In genomic region chrX:25531096-25531495, GRCh38 we compare ENCODE assay signal across 25 cellular contexts.
DNase-seq lines count a peak whose midpoint lies in the region; ATAC-seq and TF ChIP-seq lines count a peak whose summit lies in the region.
"Had no signal": no experiment of that assay in that cellular context is flagged by ENCODE, and none has a peak within 500 bp of the region (broad histone marks: within the 10 kb centered on the region; RNA-seq: fewer than 3 reads in every experiment).

No MANE protein-coding gene starts in this region.

- no peak for ATAC-seq in IMR-90 (ENCODE audit: low read depth)
- no peak for ATAC-seq in GM19452 (IDR thresholded peaks at IDR 0.05; ENCODE audit: unreplicated experiment)
- no peak for ATAC-seq in GM18511 (IDR thresholded peaks at IDR 0.05; ENCODE audit: unreplicated experiment)
- ATAC-seq: gastrocnemius medialis, HCT116, left lung had no signal

- TF ChIP-seq POLR2A in IMR-90 (IDR thresholded peaks at IDR 0.05; ENCODE audit: low read depth, low read length): no peak

- no peaks in the 10 kb centered on the region for H3K4me1 ChIP-seq in IMR-90 (ENCODE audit: control insufficient read depth, insufficient read depth, low read length)
- H3K4me1 ChIP-seq: colonic mucosa, gastrocnemius medialis, left lung, Peyer's patch had no signal

- H2BK15ac ChIP-seq in IMR-90 (ENCODE audit: low read depth, low read length): no peak overlapping the region

- H4K91ac ChIP-seq in IMR-90 (ENCODE audit: insufficient read depth, low read depth, low read length): no peak overlapping the region

- no peak for TF ChIP-seq CTCF in IMR-90 (conservative IDR thresholded peaks at IDR 0.05; ENCODE audit: low read depth, low read length)
- TF ChIP-seq CTCF in fibroblast of pulmonary artery (IDR thresholded peaks at IDR 0.05; ENCODE audit: low read length, missing control alignments): no peak

- CTCF ChIA-PET in IMR-90 (lab: Yijun Ruan, JAX): no interaction called here

- intact Hi-C loops in IMR-90 (cut with micrococcal nuclease): no loop called here

- no peak overlapping the region for H3K9ac ChIP-seq in IMR-90 (ENCODE audit: low read depth, low read length)

- WGBS in IMR-90 (ENCODE audit: extremely low coverage in 2 of 2, insufficient read length in 1 of 2), 2 experiments: no CpG with 5 or more reads among the region's 1 CpG

- H3K36me3 ChIP-seq in IMR-90 (ENCODE audit: control insufficient read depth, insufficient read depth, low read length): no peaks in the 10 kb centered on the region
- H3K36me3 ChIP-seq: cardiac muscle cell, colonic mucosa, gastrocnemius medialis, left lung, ovary, Peyer's patch had no signal

- H4K20me1 ChIP-seq in IMR-90 (ENCODE audit: insufficient read depth, low read length): no peaks in the 10 kb centered on the region

- BruUV-seq in IMR-90 (replicated peaks; lab: Mats Ljungman, UMichigan): no TSS peak

- in situ Hi-C loops in IMR-90 (cut with MboI; ENCODE audit: low sequenced_read_pairs): no loop called here

- no peak overlapping the region for H2AK5ac ChIP-seq in IMR-90 (ENCODE audit: low read depth, low read length)

- H2BK20ac ChIP-seq in IMR-90 (ENCODE audit: low read depth, low read length): no peak overlapping the region

- H2AFZ ChIP-seq in IMR-90 (replicated peaks; ENCODE audit: low read length, poor library complexity): no peak overlapping the region

- no peak overlapping the region for H3K18ac ChIP-seq in IMR-90 (ENCODE audit: low read depth, low read length)

- H4K5ac ChIP-seq in IMR-90 (ENCODE audit: low read depth, low read length): no peak overlapping the region

- no peak overlapping the region for H2BK120ac ChIP-seq in IMR-90 (ENCODE audit: low read depth, low read length)

- H3K4me3 ChIP-seq in IMR-90 (ENCODE audit: insufficient read depth, low read depth, low read length) (no peak overlapping the region), fibroblast of pulmonary artery (replicated peaks; ENCODE audit: low read depth, low read length) (no peak overlapping the region)
- H3K4me3 ChIP-seq: cardiac muscle cell, colonic mucosa, gastrocnemius medialis, left lung, ovary, Peyer's patch had no signal

- DNase-seq in IMR-90 (peak; percentile 41), astrocyte of the hippocampus (ENCODE audit: low read depth, low spot score) (peak; percentile 4), fibroblast of pulmonary artery (ENCODE audit: low read depth) (peak; percentile 48), retina (peak; percentile 14), T1000 (lab: John Stamatoyannopoulos, UW) (no peak)
- DNase-seq: activated CD4-positive, alpha-beta memory T cell treated with anti-CD3 and anti-CD28 coated beads, Interleukin-2, amount 10 ng/mL, durations not matched to agents 7 days and 5 days; activated CD8-positive, alpha-beta memory T cell treated with anti-CD3 and anti-CD28 coated beads, Interleukin-2, amount 50 U/mL, for 4 hours; activated naive CD4-positive, alpha-beta T cell treated with Interleukin-2 at 50 U/mL for 16 hours; colonic mucosa; effector CD8-positive, alpha-beta T cell; immature natural killer cell; left lung; NCI-H1048; NCI-H2107; NCI-H774; ovary; Peyer's patch; SHP77 treated with DMSO at 0.1 percent for 48 hours; small intestine; stimulated activated naive CD4-positive, alpha-beta T cell had no signal

- H3K27me3 ChIP-seq in IMR-90 (ENCODE audit: control insufficient read depth, insufficient read depth, low read length): no peaks in the 10 kb centered on the region
- H3K27me3 ChIP-seq: cardiac muscle cell, colonic mucosa, gastrocnemius medialis, left lung, ovary, Peyer's patch had no signal

- H3K14ac ChIP-seq in IMR-90 (replicated peaks; ENCODE audit: low read depth, low read length): no peak overlapping the region

- H3K4ac ChIP-seq in IMR-90 (ENCODE audit: low read depth, low read length): no peak overlapping the region

- no peak overlapping the region for H3K56ac ChIP-seq in IMR-90 (ENCODE audit: extremely low read depth, insufficient read depth, low read length)

- no peak overlapping the region for H3K23ac ChIP-seq in IMR-90 (ENCODE audit: low read depth, low read length)

- H2AK9ac ChIP-seq in IMR-90 (replicated peaks; ENCODE audit: low read depth, low read length, poor library complexity): no peak overlapping the region

- no peak overlapping the region for H2BK5ac ChIP-seq in IMR-90 (ENCODE audit: low read depth, low read length, poor library complexity, severe bottlenecking)

- TF ChIP-seq RAD21 in IMR-90 (IDR thresholded peaks at IDR 0.05; ENCODE audit: low read length): no peak

- no peak overlapping the region for H3K4me2 ChIP-seq in IMR-90 (ENCODE audit: low read depth, low read length)

- POLR2A ChIA-PET in IMR-90 (lab: Charles Lee; ENCODE audit: unreplicated experiment): no interaction called here

- dilution Hi-C loops in IMR-90 (cut with HindIII; ENCODE audit: low sequenced_read_pairs, unreplicated experiment): no loop called here

- H3K27ac ChIP-seq in IMR-90 (ENCODE audit: insufficient read depth, low read length): no peak overlapping the region
- H3K27ac ChIP-seq: cardiac muscle cell, colonic mucosa, gastrocnemius medialis, left lung, ovary, Peyer's patch had no signal

- no peaks in the 10 kb centered on the region for H3K9me3 ChIP-seq in IMR-90 (ENCODE audit: control insufficient read depth, insufficient read depth, low read length)
- H3K9me3 ChIP-seq: colonic mucosa, gastrocnemius medialis, left lung, ovary, Peyer's patch had no signal

- no peak overlapping the region for H4K8ac ChIP-seq in IMR-90 (ENCODE audit: low read depth in 2 of 2, low read length in 2 of 2)

- H3K79me1 ChIP-seq in IMR-90 (ENCODE audit: low read depth in 1 of 2, low read length in 2 of 2): no peaks in the 10 kb centered on the region

- no peaks in the 10 kb centered on the region for H3K9me1 ChIP-seq in IMR-90 (ENCODE audit: insufficient read depth, low read length)

TF ChIP-seq in IMR-90, 13 proteins besides CTCF, POLR2A, EP300 and RAD21:
- TF ChIP-seq CEBPB (IDR thresholded peaks at IDR 0.05; ENCODE audit: low read depth, low read length): peak; percentile 60; the same call in 1 of the 2 replicates
- TF ChIP-seq CHD1 (IDR thresholded peaks at IDR 0.05; ENCODE audit: low read depth, low read length): no peak
- no peak for TF ChIP-seq SMC3 (IDR thresholded peaks at IDR 0.05; ENCODE audit: low read depth, low read length)
